8 cellular contexts compared by ENCODE assay signal in the genomic region with DNA sequence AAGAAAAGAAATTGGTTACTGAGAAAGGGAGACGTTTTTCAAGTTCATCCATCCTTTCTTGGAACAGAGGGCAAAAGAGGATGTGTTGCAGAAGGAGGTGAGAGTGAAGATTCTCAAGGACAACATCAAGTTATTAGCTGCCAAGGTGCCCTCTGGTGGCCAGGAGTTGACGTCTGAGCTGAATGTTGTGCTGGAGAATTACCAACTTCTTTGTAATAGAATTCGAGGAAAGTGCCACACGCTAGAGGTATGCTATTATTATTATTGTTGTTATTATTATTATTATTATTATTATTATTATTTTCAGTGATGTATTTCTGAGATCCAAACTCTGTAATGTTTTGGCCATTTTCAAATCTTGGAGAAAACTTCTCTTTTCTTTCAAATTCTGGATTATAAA.
DNase-seq lines count a peak whose midpoint lies in the region; ATAC-seq and TF ChIP-seq lines count a peak whose summit lies in the region.

No MANE protein-coding gene starts in this region.

- DNase-seq in GM03348 (ENCODE audit: low spot score): peak; percentile 82
- DNase-seq in NCI-H1092 treated with DMSO at 0.1 percent for 48 hours (lab: John Stamatoyannopoulos, UW): peak; percentile 42
- DNase-seq in T-helper 2 cell treated with Interferon-gamma antibody and Interleukin-4, amounts not matched to agents 5 μg/mL and 100 μg/mL, for 36 hours (ENCODE audit: low spot score): peak; percentile 51
- peak in 1 of 2 donors; percentile 78 for DNase-seq in ascending aorta (ENCODE audit: low spot score in 2 of 2)
- peak; percentile 17 to 27 for DNase-seq in hippocampal formation (lab: John Stamatoyannopoulos, UW)
- peak; percentile 87 for DNase-seq in spleen

- TF ChIP-seq POLR2A in spleen (IDR thresholded peaks at IDR 0.05): no peak

- H3K36me3 Mint-ChIP-seq in T-helper 2 cell treated with Interferon-gamma antibody and Interleukin-4, amounts not matched to agents 5 μg/mL and 100 μg/mL, for 36 hours (ENCODE audit: low read depth): peaks cover 39% of the 10 kb centered on the region

- H3K27ac Mint-ChIP-seq in T-helper 2 cell treated with Interferon-gamma antibody and Interleukin-4, amounts not matched to agents 5 μg/mL and 100 μg/mL, for 36 hours: no peak overlapping the region

- TF ChIP-seq CTCF in HEK293 (tag by site-specific recombination; IDR thresholded peaks at IDR 0.05): no peak
- TF ChIP-seq CTCF in ascending aorta (IDR thresholded peaks at IDR 0.05): peak in 2 of 3 experiments; percentile 58 to 64
- peak; percentile 54 to 77 (median 69) for TF ChIP-seq CTCF in spleen (IDR thresholded peaks at IDR 0.05 in 8 of 11, conservative IDR thresholded peaks at IDR 0.05 in 3 of 11)

- H3K4me3 ChIP-seq in HEK293 (ENCODE audit: low read depth, low read length): no peak overlapping the region
- no peak overlapping the region for H3K4me3 ChIP-seq in ascending aorta
- no peak overlapping the region for H3K4me3 ChIP-seq in spleen

- 3 to 11% (median 8%) methylated on average over 4 of the region's 4 CpGs for WGBS in spleen, 5 donors

- POLR2A ChIA-PET in HEK293 (lab: Yijun Ruan, JAX): interaction anchor here (0.6 to 0.8 kb wide), 2 partner anchors 195 to 196 kb away, joined by 3 to 4 read pairs; no protein-coding TSS in a partner anchor

- H3K4me1 ChIP-seq in HEK293 (ENCODE audit: control insufficient read depth, insufficient read depth, low read length): no peaks in the 10 kb centered on the region
- H3K4me1 ChIP-seq in ascending aorta: peaks cover 2 to 21% of the 10 kb centered on the region in 2 donors
- H3K4me1 ChIP-seq in spleen: peaks cover 0 to 9% (median 0%) of the 10 kb centered on the region in 6 donors

- no peak for ATAC-seq in GM19324 (IDR thresholded peaks at IDR 0.05; ENCODE audit: low FRiP score, unreplicated experiment)

- H3K9me3 ChIP-seq in HEK293 (ENCODE audit: control insufficient read depth, insufficient read depth, low read depth, low read length) (no peaks in the 10 kb centered on the region), ascending aorta (no peaks in the 10 kb centered on the region), spleen (no peaks in the 10 kb centered on the region)

- H3K27ac ChIP-seq in HEK293 (ENCODE audit: extremely low read depth, low read depth, low read length) (no peak overlapping the region), ascending aorta (no peak overlapping the region), spleen (peak overlapping the region in 1 of 8 donors; percentile 22)

- H3K36me3 ChIP-seq in HEK293 (ENCODE audit: control insufficient read depth in 2 of 2, insufficient read depth in 1 of 2, low read length in 2 of 2) (peaks cover 5 to 23% of the 10 kb centered on the region in 2 experiments), ascending aorta (peaks cover 10 to 28% of the 10 kb centered on the region in 2 donors), spleen (peaks cover 4 to 96% (median 43%) of the 10 kb centered on the region in 6 donors)

- no peak overlapping the region for H3K4me3 Mint-ChIP-seq in T-helper 2 cell treated with Interferon-gamma antibody and Interleukin-4, amounts not matched to agents 5 μg/mL and 100 μg/mL, for 36 hours

- H3K27me3 ChIP-seq in ascending aorta: no peaks in the 10 kb centered on the region
- no peaks in the 10 kb centered on the region for H3K27me3 ChIP-seq in spleen (replicated peaks in 1 of 7)

- intact Hi-C loops in ascending aorta (cut with DNase I) (no loop called here), spleen (cut with DNase I; ENCODE audit: low total_unique reads) (loop anchor here (2.0 to 10.0 kb wide), 3 partner anchors 73 to 375 kb away; partner anchors contain the start of gene UTRN)

- no peaks in the 10 kb centered on the region for H3K9me3 Mint-ChIP-seq in T-helper 2 cell treated with Interferon-gamma antibody and Interleukin-4, amounts not matched to agents 5 μg/mL and 100 μg/mL, for 36 hours

- H3K27me3 Mint-ChIP-seq in T-helper 2 cell treated with Interferon-gamma antibody and Interleukin-4, amounts not matched to agents 5 μg/mL and 100 μg/mL, for 36 hours (ENCODE audit: low read depth): no peaks in the 10 kb centered on the region

- CTCF ChIA-PET in HEK293 (lab: Yijun Ruan, JAX): interaction anchor here (0.6 to 3.1 kb wide), 20 partner anchors 8 to 906 kb away, joined by 3 to 16 read pairs (median 4); no protein-coding TSS in a partner anchor

- peaks cover 14% of the 10 kb centered on the region for H3K4me1 Mint-ChIP-seq in T-helper 2 cell treated with Interferon-gamma antibody and Interleukin-4, amounts not matched to agents 5 μg/mL and 100 μg/mL, for 36 hours (ENCODE audit: low read depth)

TF ChIP-seq in HEK293, 187 proteins besides CTCF, POLR2A, EP300 and RAD21:
- TF ChIP-seq ZNF654 (tag by site-specific recombination; IDR thresholded peaks at IDR 0.05; ENCODE audit: low read depth) (peak; percentile 75), ZNF600 (tag by site-specific recombination; IDR thresholded peaks at IDR 0.05) (0 out of 2 replicates have a peak, but pooled peaks have one; percentile 12), ZNF121 (tag by site-specific recombination; IDR thresholded peaks at IDR 0.05) (no peak), ZNF366 (tag by site-specific recombination; conservative IDR thresholded peaks at IDR 0.05) (peak; percentile 63), REPIN1 (tag by site-specific recombination; IDR thresholded peaks at IDR 0.05; ENCODE audit: low read depth) (peak; percentile 97), PRDM1 (tag by site-specific recombination; IDR thresholded peaks at IDR 0.05) (peak; percentile 84), ZNF585B (tag by site-specific recombination; IDR thresholded peaks at IDR 0.05) (no peak), ZNF510 (tag by site-specific recombination; IDR thresholded peaks at IDR 0.05; ENCODE audit: insufficient replicate concordance) (no peak), ZNF660 (tag by site-specific recombination; IDR thresholded peaks at IDR 0.05) (peak; percentile 47; the same call in 1 of the 2 replicates), ZBTB17 (tag by site-specific recombination; IDR thresholded peaks at IDR 0.05) (peak; percentile 28; the same call in 1 of the 2 replicates), ZNF548 (tag by site-specific recombination; IDR thresholded peaks at IDR 0.05) (no peak)
